ENCODE assay signal across 1 cellular context in the genomic region with DNA sequence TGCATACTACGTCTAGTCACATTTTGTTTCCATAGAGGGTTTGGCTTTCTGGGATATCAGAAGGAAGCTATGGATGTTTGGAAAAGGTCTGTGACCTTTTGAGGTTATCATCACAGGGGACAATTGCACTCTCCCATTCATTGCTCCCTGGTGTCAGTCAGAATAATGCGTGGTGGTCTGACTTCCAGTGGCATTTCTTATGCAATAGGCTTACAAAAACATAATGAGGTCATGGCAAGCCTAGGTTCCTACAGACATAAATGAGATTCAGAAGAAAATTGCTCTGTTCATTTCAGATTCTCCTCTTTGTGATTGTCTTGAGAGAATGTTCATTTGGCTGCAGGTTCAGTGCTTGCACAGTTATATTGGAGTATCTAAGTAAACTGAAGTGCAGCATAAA.
TF ChIP-seq lines count a peak whose summit lies in the region.

No MANE protein-coding gene starts in this region.

TF ChIP-seq in HepG2, 621 proteins besides CTCF, POLR2A, EP300 and RAD21:
- TF ChIP-seq IKZF4 (CRISPR knock-in tag; IDR thresholded peaks at IDR 0.05; ENCODE audit: borderline replicate concordance, low read depth, not compliant biosample characterization), result no peak
- TF ChIP-seq ZNF317 (CRISPR knock-in tag; IDR thresholded peaks at IDR 0.05), result peak; percentile 95
- TF ChIP-seq NFYC (CRISPR knock-in tag; IDR thresholded peaks at IDR 0.05), result no peak
- TF ChIP-seq SOX13 (IDR thresholded peaks at IDR 0.05), result no peak
- TF ChIP-seq SOX13 (CRISPR knock-in tag; conservative IDR thresholded peaks at IDR 0.05 in 1 of 2, IDR thresholded peaks at IDR 0.05 in 1 of 2), result peak in 1 of 2 experiments; percentile 82; a peak in 2 of 4 replicates
- no peak for TF ChIP-seq ZNF749 (CRISPR knock-in tag; IDR thresholded peaks at IDR 0.05; ENCODE audit: borderline replicate concordance)
- TF ChIP-seq ZNF777 (CRISPR knock-in tag; IDR thresholded peaks at IDR 0.05), result no peak
- peak; percentile 60; the same call in 1 of the 2 replicates for TF ChIP-seq CEBPB (IDR thresholded peaks at IDR 0.05; ENCODE audit: borderline replicate concordance, low read depth, low read length)
- no peak for TF ChIP-seq SMARCE1 (IDR thresholded peaks at IDR 0.05; ENCODE audit: borderline replicate concordance)
- TF ChIP-seq HNF4A (CRISPR knock-in tag; IDR thresholded peaks at IDR 0.05), result peak; percentile 9; the same call in 1 of the 2 replicates
- no peak for TF ChIP-seq SP140L (CRISPR knock-in tag; IDR thresholded peaks at IDR 0.05; ENCODE audit: borderline replicate concordance)
- TF ChIP-seq PAX8 (CRISPR knock-in tag; IDR thresholded peaks at IDR 0.05; ENCODE audit: borderline replicate concordance), result no peak
- TF ChIP-seq, protein P1, sequence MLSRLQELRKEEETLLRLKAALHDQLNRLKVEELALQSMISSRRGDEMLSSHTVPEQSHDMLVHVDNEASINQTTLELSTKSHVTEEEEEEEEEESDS (CRISPR knock-in tag; IDR thresholded peaks at IDR 0.05; ENCODE audit: borderline replicate concordance), result no peak
- TF ChIP-seq ELF3 (CRISPR knock-in tag; IDR thresholded peaks at IDR 0.05), result no peak
- TF ChIP-seq ZNF850 (CRISPR knock-in tag; conservative IDR thresholded peaks at IDR 0.05), result no peak
- TF ChIP-seq RXRB (CRISPR knock-in tag; IDR thresholded peaks at IDR 0.05; ENCODE audit: borderline replicate concordance), result 0 out of 2 replicates have a peak, but pooled peaks have one; percentile 24
- no peak for TF ChIP-seq ZBTB42 (CRISPR knock-in tag; IDR thresholded peaks at IDR 0.05)
- TF ChIP-seq ZBTB38 (CRISPR knock-in tag; IDR thresholded peaks at IDR 0.05), result no peak
- TF ChIP-seq, protein P2, sequence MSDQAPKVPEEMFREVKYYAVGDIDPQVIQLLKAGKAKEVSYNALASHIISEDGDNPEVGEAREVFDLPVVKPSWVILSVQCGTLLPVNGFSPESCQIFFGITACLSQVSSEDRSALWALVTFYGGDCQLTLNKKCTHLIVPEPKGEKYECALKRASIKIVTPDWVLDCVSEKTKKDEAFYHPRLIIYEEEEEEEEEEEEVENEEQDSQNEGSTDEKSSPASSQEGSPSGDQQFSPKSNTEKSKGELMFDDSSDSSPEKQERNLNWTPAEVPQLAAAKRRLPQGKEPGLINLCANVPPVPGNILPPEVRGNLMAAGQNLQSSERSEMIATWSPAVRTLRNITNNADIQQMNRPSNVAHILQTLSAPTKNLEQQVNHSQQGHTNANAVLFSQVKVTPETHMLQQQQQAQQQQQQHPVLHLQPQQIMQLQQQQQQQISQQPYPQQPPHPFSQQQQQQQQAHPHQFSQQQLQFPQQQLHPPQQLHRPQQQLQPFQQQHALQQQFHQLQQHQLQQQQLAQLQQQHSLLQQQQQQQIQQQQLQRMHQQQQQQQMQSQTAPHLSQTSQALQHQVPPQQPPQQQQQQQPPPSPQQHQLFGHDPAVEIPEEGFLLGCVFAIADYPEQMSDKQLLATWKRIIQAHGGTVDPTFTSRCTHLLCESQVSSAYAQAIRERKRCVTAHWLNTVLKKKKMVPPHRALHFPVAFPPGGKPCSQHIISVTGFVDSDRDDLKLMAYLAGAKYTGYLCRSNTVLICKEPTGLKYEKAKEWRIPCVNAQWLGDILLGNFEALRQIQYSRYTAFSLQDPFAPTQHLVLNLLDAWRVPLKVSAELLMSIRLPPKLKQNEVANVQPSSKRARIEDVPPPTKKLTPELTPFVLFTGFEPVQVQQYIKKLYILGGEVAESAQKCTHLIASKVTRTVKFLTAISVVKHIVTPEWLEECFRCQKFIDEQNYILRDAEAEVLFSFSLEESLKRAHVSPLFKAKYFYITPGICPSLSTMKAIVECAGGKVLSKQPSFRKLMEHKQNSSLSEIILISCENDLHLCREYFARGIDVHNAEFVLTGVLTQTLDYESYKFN (CRISPR knock-in tag; conservative IDR thresholded peaks at IDR 0.05), result no peak
- TF ChIP-seq SOX6 (IDR thresholded peaks at IDR 0.05), result no peak
- peak; percentile 59; the same call in 1 of the 2 replicates for TF ChIP-seq SOX6 (CRISPR knock-in tag; IDR thresholded peaks at IDR 0.05)
- TF ChIP-seq RBM39 (IDR thresholded peaks at IDR 0.05; ENCODE audit: low read depth, low read length, poor library complexity, severe bottlenecking), result no peak
- TF ChIP-seq, protein P3, sequence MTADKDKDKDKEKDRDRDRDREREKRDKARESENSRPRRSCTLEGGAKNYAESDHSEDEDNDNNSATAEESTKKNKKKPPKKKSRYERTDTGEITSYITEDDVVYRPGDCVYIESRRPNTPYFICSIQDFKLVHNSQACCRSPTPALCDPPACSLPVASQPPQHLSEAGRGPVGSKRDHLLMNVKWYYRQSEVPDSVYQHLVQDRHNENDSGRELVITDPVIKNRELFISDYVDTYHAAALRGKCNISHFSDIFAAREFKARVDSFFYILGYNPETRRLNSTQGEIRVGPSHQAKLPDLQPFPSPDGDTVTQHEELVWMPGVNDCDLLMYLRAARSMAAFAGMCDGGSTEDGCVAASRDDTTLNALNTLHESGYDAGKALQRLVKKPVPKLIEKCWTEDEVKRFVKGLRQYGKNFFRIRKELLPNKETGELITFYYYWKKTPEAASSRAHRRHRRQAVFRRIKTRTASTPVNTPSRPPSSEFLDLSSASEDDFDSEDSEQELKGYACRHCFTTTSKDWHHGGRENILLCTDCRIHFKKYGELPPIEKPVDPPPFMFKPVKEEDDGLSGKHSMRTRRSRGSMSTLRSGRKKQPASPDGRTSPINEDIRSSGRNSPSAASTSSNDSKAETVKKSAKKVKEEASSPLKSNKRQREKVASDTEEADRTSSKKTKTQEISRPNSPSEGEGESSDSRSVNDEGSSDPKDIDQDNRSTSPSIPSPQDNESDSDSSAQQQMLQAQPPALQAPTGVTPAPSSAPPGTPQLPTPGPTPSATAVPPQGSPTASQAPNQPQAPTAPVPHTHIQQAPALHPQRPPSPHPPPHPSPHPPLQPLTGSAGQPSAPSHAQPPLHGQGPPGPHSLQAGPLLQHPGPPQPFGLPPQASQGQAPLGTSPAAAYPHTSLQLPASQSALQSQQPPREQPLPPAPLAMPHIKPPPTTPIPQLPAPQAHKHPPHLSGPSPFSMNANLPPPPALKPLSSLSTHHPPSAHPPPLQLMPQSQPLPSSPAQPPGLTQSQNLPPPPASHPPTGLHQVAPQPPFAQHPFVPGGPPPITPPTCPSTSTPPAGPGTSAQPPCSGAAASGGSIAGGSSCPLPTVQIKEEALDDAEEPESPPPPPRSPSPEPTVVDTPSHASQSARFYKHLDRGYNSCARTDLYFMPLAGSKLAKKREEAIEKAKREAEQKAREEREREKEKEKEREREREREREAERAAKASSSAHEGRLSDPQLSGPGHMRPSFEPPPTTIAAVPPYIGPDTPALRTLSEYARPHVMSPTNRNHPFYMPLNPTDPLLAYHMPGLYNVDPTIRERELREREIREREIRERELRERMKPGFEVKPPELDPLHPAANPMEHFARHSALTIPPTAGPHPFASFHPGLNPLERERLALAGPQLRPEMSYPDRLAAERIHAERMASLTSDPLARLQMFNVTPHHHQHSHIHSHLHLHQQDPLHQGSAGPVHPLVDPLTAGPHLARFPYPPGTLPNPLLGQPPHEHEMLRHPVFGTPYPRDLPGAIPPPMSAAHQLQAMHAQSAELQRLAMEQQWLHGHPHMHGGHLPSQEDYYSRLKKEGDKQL (CRISPR knock-in tag; IDR thresholded peaks at IDR 0.05; ENCODE audit: low read depth), result no peak
- TF ChIP-seq, protein P4, sequence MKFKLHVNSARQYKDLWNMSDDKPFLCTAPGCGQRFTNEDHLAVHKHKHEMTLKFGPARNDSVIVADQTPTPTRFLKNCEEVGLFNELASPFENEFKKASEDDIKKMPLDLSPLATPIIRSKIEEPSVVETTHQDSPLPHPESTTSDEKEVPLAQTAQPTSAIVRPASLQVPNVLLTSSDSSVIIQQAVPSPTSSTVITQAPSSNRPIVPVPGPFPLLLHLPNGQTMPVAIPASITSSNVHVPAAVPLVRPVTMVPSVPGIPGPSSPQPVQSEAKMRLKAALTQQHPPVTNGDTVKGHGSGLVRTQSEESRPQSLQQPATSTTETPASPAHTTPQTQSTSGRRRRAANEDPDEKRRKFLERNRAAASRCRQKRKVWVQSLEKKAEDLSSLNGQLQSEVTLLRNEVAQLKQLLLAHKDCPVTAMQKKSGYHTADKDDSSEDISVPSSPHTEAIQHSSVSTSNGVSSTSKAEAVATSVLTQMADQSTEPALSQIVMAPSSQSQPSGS (CRISPR knock-in tag; IDR thresholded peaks at IDR 0.05), result peak; percentile 41; the same call in 1 of the 2 replicates
- TF ChIP-seq TBP (CRISPR knock-in tag; IDR thresholded peaks at IDR 0.05), result no peak
- TF ChIP-seq NR2F6 (IDR thresholded peaks at IDR 0.05), result peak; percentile 89
- TF ChIP-seq NR2F6 (CRISPR knock-in tag; IDR thresholded peaks at IDR 0.05), result peak; percentile 68
- peak; percentile 68 for TF ChIP-seq CEBPG (CRISPR knock-in tag; IDR thresholded peaks at IDR 0.05)
- no peak for TF ChIP-seq PRPF4 (IDR thresholded peaks at IDR 0.05; ENCODE audit: low read depth, low read length, poor library complexity, severe bottlenecking)
- no peak for TF ChIP-seq ZNF569 (CRISPR knock-in tag; IDR thresholded peaks at IDR 0.05; ENCODE audit: borderline replicate concordance)
- TF ChIP-seq SOX5 (CRISPR knock-in tag; IDR thresholded peaks at IDR 0.05; ENCODE audit: borderline replicate concordance), result peak; percentile 58; the same call in 1 of the 2 replicates
- TF ChIP-seq MYNN (CRISPR knock-in tag; IDR thresholded peaks at IDR 0.05; ENCODE audit: low read depth), result no peak
- TF ChIP-seq MAFG (CRISPR knock-in tag; IDR thresholded peaks at IDR 0.05), result no peak
- TF ChIP-seq, protein P5, sequence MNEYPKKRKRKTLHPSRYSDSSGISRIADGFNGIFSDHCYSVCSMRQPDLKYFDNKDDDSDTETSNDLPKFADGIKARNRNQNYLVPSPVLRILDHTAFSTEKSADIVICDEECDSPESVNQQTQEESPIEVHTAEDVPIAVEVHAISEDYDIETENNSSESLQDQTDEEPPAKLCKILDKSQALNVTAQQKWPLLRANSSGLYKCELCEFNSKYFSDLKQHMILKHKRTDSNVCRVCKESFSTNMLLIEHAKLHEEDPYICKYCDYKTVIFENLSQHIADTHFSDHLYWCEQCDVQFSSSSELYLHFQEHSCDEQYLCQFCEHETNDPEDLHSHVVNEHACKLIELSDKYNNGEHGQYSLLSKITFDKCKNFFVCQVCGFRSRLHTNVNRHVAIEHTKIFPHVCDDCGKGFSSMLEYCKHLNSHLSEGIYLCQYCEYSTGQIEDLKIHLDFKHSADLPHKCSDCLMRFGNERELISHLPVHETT (CRISPR knock-in tag; conservative IDR thresholded peaks at IDR 0.05), result no peak
- peak; percentile 38; the same call in 1 of the 2 replicates for TF ChIP-seq NR2C2 (CRISPR knock-in tag; IDR thresholded peaks at IDR 0.05; ENCODE audit: borderline replicate concordance)
- peak; percentile 29; the same call in 1 of the 2 replicates for TF ChIP-seq ZNF331 (CRISPR knock-in tag; IDR thresholded peaks at IDR 0.05)
- no peak for TF ChIP-seq ZNF263 (CRISPR knock-in tag; IDR thresholded peaks at IDR 0.05)
- no peak for TF ChIP-seq ARNTL (CRISPR knock-in tag; IDR thresholded peaks at IDR 0.05)
- TF ChIP-seq HDAC2 (CRISPR knock-in tag; IDR thresholded peaks at IDR 0.05), result no peak
- TF ChIP-seq FOSL2 (CRISPR knock-in tag; IDR thresholded peaks at IDR 0.05), result 0 out of 2 replicates have a peak, but pooled peaks have one; percentile 23
- TF ChIP-seq JUN (CRISPR knock-in tag; IDR thresholded peaks at IDR 0.05), result no peak
- TF ChIP-seq MEIS2 (CRISPR knock-in tag; IDR thresholded peaks at IDR 0.05), result no peak
- TF ChIP-seq GATAD2A (CRISPR knock-in tag; IDR thresholded peaks at IDR 0.05), result peak; percentile 37; the same call in 1 of the 2 replicates
- TF ChIP-seq ATF7 (IDR thresholded peaks at IDR 0.05), result peak; percentile 33; the same call in 1 of the 2 replicates
- no peak for TF ChIP-seq ATF7 (CRISPR knock-in tag; IDR thresholded peaks at IDR 0.05)
- TF ChIP-seq NR2F2 (IDR thresholded peaks at IDR 0.05; ENCODE audit: borderline replicate concordance, low read depth), result peak; percentile 48; the same call in 1 of the 2 replicates
